In the genomic region with DNA sequence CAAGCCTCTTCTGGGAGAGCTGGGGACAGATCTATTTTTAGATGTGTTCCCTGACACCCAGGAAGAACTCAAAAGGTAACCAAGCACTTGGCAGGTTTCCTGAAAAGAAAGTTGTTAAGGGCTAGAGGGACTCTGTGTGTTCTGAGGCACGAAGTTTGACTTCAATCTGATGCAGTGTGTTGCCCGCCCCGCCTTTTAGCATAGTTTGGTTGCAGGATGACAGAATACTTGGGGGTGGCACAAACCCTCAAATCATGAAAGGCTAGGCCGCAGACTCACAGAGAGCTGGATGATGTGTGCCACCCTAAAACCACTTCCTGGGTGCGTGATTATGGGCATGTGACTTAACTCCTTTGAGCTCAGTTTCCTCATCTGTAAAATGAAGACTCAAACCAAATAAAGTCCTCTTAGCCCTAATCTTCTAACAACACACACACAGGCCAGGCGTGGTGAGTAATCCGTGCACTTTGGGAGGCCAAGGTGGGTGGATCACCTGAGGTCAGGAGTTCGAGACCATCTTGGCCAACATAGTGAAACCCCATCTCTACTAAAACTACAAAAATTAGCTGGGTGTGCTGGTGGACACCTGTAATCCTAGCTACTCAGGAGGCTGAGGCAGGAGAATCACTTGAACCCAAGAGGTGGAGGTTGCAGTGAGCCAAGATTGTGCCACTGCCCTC, we compare ENCODE assay signal across 9 cellular contexts. TPM values are rescaled to one million over a fixed set of nuclear protein-coding genes. Genes with fewer than 3 reads are reported as not detected.
DNase-seq lines count a peak whose midpoint lies in the region; ATAC-seq and TF ChIP-seq lines count a peak whose summit lies in the region.
"Had no signal": no experiment of that assay in that cellular context is flagged by ENCODE, and none has a peak within 500 bp of the region (broad histone marks: within the 10 kb centered on the region; RNA-seq: fewer than 3 reads in every experiment).

No MANE protein-coding gene starts in this region.

- TF ChIP-seq CTCF in GM12865 (IDR thresholded peaks at IDR 0.05; ENCODE audit: insufficient read depth, low read depth, low read length, missing control alignments) (no peak), epithelial cell of esophagus (IDR thresholded peaks at IDR 0.05; ENCODE audit: insufficient read depth, low read depth, low read length, missing control alignments) (no peak)
- no peak for TF ChIP-seq CTCF in activated CD8-positive, alpha-beta T cell treated with anti-CD3 and anti-CD28 coated beads for 36 hours (IDR thresholded peaks at IDR 0.05)

- peak; percentile 88 for ATAC-seq in activated CD8-positive, alpha-beta T cell treated with anti-CD3 and anti-CD28 coated beads for 36 hours

- POLR2A ChIA-PET in activated CD8-positive, alpha-beta T cell treated with anti-CD3 and anti-CD28 coated beads for 36 hours (lab: Charles Lee), result interaction anchor here (0.7 to 3.6 kb wide), 16 partner anchors 8 to 88 kb away, joined by 3 to 39 read pairs (median 5); a partner anchor contains a TSS

- H3K27me3 Mint-ChIP-seq in activated CD8-positive, alpha-beta T cell treated with anti-CD3 and anti-CD28 coated beads for 36 hours, result no peaks in the 10 kb centered on the region

- peak overlapping the region; percentile 51 for H3K4me3 Mint-ChIP-seq in activated CD8-positive, alpha-beta T cell treated with anti-CD3 and anti-CD28 coated beads for 36 hours

- H3K4me3 ChIP-seq in GM12865 (ENCODE audit: low read depth, low read length) (no peak overlapping the region), epithelial cell of esophagus (ENCODE audit: low read length) (no peak overlapping the region)

- H3K9me3 Mint-ChIP-seq in activated CD8-positive, alpha-beta T cell treated with anti-CD3 and anti-CD28 coated beads for 36 hours, result peaks cover 3% of the 10 kb centered on the region

- H3K4me1 Mint-ChIP-seq in activated CD8-positive, alpha-beta T cell treated with anti-CD3 and anti-CD28 coated beads for 36 hours (ENCODE audit: low read depth), result peaks cover 78% of the 10 kb centered on the region

- DNase-seq in GM12865 (ENCODE audit: low read depth) (peak; percentile 25), epithelial cell of esophagus (ENCODE audit: low read depth) (peak; percentile 41), NCI-H2029 (lab: John Stamatoyannopoulos, UW) (no peak), OCI-M2 (lab: John Stamatoyannopoulos, UW; ENCODE audit: unreplicated experiment) (no peak), pons (ENCODE audit: low spot score) (no peak), NCI-H748 (lab: John Stamatoyannopoulos, UW; ENCODE audit: unreplicated experiment) (no peak)
- peak; percentile 97 for DNase-seq in activated CD8-positive, alpha-beta T cell treated with anti-CD3 and anti-CD28 coated beads for 36 hours
- peak; percentile 61 to 80 for DNase-seq in stimulated activated CD4-positive, alpha-beta T cell treated with anti-CD3 and anti-CD28 coated beads, Interleukin-4, amount 100 ng/mL, for 48 hours (ENCODE audit: low read depth in 2 of 2)
- DNase-seq: NCI-H524 had no signal

- CTCF ChIA-PET in activated CD8-positive, alpha-beta T cell treated with anti-CD3 and anti-CD28 coated beads for 36 hours (lab: Charles Lee), result interaction anchor here (0.8 to 3.5 kb wide), 13 partner anchors 9 to 82 kb away, joined by 3 to 47 read pairs (median 4); a partner anchor contains a TSS

- H3K27ac Mint-ChIP-seq in activated CD8-positive, alpha-beta T cell treated with anti-CD3 and anti-CD28 coated beads for 36 hours, result peak overlapping the region; percentile 93

- H3K36me3 Mint-ChIP-seq in activated CD8-positive, alpha-beta T cell treated with anti-CD3 and anti-CD28 coated beads for 36 hours (ENCODE audit: low read depth), result peaks cover under 1% of the 10 kb centered on the region

- intact Hi-C loops in activated CD8-positive, alpha-beta T cell treated with anti-CD3 and anti-CD28 coated beads for 36 hours (cut with micrococcal nuclease), result loop anchor here (1.0 kb wide), 1 partner anchor 79 kb away; no protein-coding TSS in a partner anchor

RNA-seq across cellular contexts. Expression of a gene that starts 12.8 kb away (rescaled TPM):
- 10 to 100 TPM; 93.8 to 96.9 TPM for total RNA-seq in activated CD8-positive, alpha-beta T cell treated with anti-CD3 and anti-CD28 coated beads for 36 hours

Comparison
In these comparisons a context has a peak if more than half of its experiments do, and no peak if none do; other contexts are left out.
1. DNase-seq: peak in GM12865 (single experiment), activated CD8-positive, alpha-beta T cell treated with anti-CD3 and anti-CD28 coated beads for 36 hours (single experiment), epithelial cell of esophagus (single experiment) and stimulated activated CD4-positive, alpha-beta T cell treated with anti-CD3 and anti-CD28 coated beads, Interleukin-4, amount 100 ng/mL, for 48 hours (2 of 2); none in NCI-H2029 (single experiment), OCI-M2 (single experiment), pons (single experiment) and NCI-H748 (single experiment).